ENCODE assay signal across 1 cellular context in the genomic region with DNA sequence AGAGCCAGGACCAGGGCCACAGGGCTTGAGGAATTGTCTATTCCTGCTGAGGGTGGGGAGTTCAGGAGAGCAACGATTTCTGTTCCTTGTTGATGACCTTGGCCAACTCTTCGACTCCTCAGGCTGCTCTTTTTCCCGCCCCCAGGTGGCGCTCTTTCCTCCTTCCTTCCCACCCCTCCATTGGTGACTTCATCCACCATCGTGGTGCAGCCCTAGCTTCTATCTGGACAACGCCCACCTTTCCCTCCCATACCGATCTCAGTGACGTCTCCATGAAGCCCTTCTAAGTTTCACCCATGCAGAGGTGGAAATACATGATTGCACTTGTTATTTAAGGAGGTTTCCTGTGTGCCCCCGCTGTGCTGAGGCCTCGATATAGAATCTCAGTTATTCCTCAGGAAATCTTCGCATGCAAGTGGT.
TF ChIP-seq lines count a peak whose summit lies in the region.

No MANE protein-coding gene starts in this region.

TF ChIP-seq in K562, 482 proteins besides CTCF, POLR2A, EP300 and RAD21 (continued from another document):
- TF ChIP-seq, protein P1, sequence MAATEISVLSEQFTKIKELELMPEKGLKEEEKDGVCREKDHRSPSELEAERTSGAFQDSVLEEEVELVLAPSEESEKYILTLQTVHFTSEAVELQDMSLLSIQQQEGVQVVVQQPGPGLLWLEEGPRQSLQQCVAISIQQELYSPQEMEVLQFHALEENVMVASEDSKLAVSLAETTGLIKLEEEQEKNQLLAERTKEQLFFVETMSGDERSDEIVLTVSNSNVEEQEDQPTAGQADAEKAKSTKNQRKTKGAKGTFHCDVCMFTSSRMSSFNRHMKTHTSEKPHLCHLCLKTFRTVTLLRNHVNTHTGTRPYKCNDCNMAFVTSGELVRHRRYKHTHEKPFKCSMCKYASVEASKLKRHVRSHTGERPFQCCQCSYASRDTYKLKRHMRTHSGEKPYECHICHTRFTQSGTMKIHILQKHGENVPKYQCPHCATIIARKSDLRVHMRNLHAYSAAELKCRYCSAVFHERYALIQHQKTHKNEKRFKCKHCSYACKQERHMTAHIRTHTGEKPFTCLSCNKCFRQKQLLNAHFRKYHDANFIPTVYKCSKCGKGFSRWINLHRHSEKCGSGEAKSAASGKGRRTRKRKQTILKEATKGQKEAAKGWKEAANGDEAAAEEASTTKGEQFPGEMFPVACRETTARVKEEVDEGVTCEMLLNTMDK (IDR thresholded peaks at IDR 0.05; ENCODE audit: borderline replicate concordance, insufficient read depth, low read depth, low read length, poor library complexity, severe bottlenecking) = peak; percentile 53
- TF ChIP-seq ELF1 (tag; IDR thresholded peaks at IDR 0.05) (0 out of 2 replicates have a peak, but pooled peaks have one; percentile 15), FOXK2 (conservative IDR thresholded peaks at IDR 0.05 in 1 of 2, IDR thresholded peaks at IDR 0.05 in 1 of 2; ENCODE audit: low read depth in 2 of 2) (0 out of 4 replicates have a peak, but pooled peaks of 1 of the 2 experiments have one; percentile 25), KLF13 (tag; IDR thresholded peaks at IDR 0.05; ENCODE audit: borderline replicate concordance, low read depth) (peak; percentile 86), EHMT2 (IDR thresholded peaks at IDR 0.05) (peak; percentile 84), SMC3 (conservative IDR thresholded peaks at IDR 0.05; ENCODE audit: insufficient read depth, low read depth, low read length) (peak; percentile 50; the same call in 1 of the 2 replicates), ESRRA (IDR thresholded peaks at IDR 0.05; ENCODE audit: borderline replicate concordance, low read depth) (peak; percentile 80), JUN (IDR thresholded peaks at IDR 0.05; ENCODE audit: borderline replicate concordance, low read depth, low read length) (peak; percentile 23; the same call in 1 of the 2 replicates), JUN (CRISPR knock-in tag; IDR thresholded peaks at IDR 0.05; ENCODE audit: borderline replicate concordance) (no peak), CREM (IDR thresholded peaks at IDR 0.05; ENCODE audit: low read depth) (0 out of 2 replicates have a peak, but pooled peaks have one; percentile 21), EGR1 (conservative IDR thresholded peaks at IDR 0.05) (peak; percentile 48), TAF15 (IDR thresholded peaks at IDR 0.05; ENCODE audit: low read depth, low read length) (no peak), CC2D1A (IDR thresholded peaks at IDR 0.05) (0 out of 2 replicates have a peak, but pooled peaks have one; percentile 36), YY1 (IDR thresholded peaks at IDR 0.05; ENCODE audit: borderline replicate concordance in 1 of 3, control insufficient read depth in 1 of 3, extremely low read depth in 1 of 3, insufficient read depth in 3 of 3, insufficient read length in 1 of 3, insufficient replicate concordance in 2 of 3, low read depth in 1 of 3, low read length in 2 of 3) (peak in 1 of 3 experiments; percentile 34), ZNF146 (CRISPR knock-in tag; IDR thresholded peaks at IDR 0.05; ENCODE audit: unreplicated experiment) (no peak), ATF7 (IDR thresholded peaks at IDR 0.05) (peak; percentile 59; the same call in 1 of the 2 replicates), FOXJ2 (tag; IDR thresholded peaks at IDR 0.05) (no peak), ZNF12 (CRISPR knock-in tag; IDR thresholded peaks at IDR 0.05) (no peak)
- TF ChIP-seq, protein P2, sequence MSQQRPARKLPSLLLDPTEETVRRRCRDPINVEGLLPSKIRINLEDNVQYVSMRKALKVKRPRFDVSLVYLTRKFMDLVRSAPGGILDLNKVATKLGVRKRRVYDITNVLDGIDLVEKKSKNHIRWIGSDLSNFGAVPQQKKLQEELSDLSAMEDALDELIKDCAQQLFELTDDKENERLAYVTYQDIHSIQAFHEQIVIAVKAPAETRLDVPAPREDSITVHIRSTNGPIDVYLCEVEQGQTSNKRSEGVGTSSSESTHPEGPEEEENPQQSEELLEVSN (IDR thresholded peaks at IDR 0.05; ENCODE audit: borderline replicate concordance in 1 of 2, extremely low read depth in 1 of 2, insufficient read depth in 1 of 2, insufficient read length in 1 of 2, low read depth in 1 of 2, low read length in 1 of 2, poor library complexity in 1 of 2, severe bottlenecking in 1 of 2) = peak in 1 of 2 experiments; percentile 34
- TF ChIP-seq, protein P3, sequence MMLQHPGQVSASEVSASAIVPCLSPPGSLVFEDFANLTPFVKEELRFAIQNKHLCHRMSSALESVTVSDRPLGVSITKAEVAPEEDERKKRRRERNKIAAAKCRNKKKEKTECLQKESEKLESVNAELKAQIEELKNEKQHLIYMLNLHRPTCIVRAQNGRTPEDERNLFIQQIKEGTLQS (IDR thresholded peaks at IDR 0.05) = peak; percentile 59
- TF ChIP-seq, protein P3 (CRISPR knock-in tag; conservative IDR thresholded peaks at IDR 0.05) = no peak
- TF ChIP-seq, protein P4, sequence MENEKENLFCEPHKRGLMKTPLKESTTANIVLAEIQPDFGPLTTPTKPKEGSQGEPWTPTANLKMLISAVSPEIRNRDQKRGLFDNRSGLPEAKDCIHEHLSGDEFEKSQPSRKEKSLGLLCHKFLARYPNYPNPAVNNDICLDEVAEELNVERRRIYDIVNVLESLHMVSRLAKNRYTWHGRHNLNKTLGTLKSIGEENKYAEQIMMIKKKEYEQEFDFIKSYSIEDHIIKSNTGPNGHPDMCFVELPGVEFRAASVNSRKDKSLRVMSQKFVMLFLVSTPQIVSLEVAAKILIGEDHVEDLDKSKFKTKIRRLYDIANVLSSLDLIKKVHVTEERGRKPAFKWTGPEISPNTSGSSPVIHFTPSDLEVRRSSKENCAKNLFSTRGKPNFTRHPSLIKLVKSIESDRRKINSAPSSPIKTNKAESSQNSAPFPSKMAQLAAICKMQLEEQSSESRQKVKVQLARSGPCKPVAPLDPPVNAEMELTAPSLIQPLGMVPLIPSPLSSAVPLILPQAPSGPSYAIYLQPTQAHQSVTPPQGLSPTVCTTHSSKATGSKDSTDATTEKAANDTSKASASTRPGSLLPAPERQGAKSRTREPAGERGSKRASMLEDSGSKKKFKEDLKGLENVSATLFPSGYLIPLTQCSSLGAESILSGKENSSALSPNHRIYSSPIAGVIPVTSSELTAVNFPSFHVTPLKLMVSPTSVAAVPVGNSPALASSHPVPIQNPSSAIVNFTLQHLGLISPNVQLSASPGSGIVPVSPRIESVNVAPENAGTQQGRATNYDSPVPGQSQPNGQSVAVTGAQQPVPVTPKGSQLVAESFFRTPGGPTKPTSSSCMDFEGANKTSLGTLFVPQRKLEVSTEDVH (IDR thresholded peaks at IDR 0.05; ENCODE audit: low read depth, partially characterized antibody) = no peak
TF ChIP-seq in K562: peak in this region for 21.
